In the genomic region with DNA sequence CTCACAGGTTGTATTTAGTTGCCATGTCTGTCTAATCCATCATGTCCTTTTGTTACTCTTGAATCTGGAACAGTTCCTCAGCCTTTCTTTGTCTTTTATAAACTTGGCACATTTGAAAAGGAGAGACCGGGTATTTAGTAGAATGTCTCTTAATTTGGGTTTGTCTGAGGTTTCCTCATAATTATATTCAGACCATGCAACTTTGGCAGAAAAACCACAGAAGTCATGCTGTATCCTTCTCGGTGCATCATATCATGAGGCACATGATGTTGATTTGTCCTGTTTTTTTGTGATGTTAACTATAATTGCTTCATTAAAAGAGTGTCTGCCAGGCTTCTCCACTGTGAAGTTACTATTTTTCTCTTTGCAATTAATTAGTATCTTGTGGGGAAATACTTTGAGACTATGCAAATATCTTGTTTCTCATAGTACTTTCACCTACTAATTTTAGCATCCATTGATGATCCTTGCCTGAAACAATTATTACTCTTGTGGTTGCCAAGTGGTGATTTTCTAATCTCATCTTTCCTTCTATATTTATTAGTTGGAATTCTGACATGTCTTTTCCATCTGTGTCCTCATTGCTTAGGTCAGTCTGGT, we compare ENCODE assay signal across 15 cellular contexts.
"Had no signal": no experiment of that assay in that cellular context is flagged by ENCODE, and none has a peak within 500 bp of the region (broad histone marks: within the 10 kb centered on the region; RNA-seq: fewer than 3 reads in every experiment).

No MANE protein-coding gene starts in this region.

- FAIRE-seq: endothelial cell of umbilical vein, pancreas had no signal

- H3K4me1 Mint-ChIP-seq: activated naive CD8-positive, alpha-beta T cell treated with anti-CD3 and anti-CD28 coated beads for 36 hours; neural progenitor cell; stimulated activated effector memory CD8-positive, alpha-beta T cell treated with anti-CD3 and anti-CD28 coated beads, Interleukin-12 subunit alpha, Interleukin-12 subunit beta, amount 100 ng/mL, for 72 hours had no signal

- H3K36me3 ChIP-seq: colonic mucosa, neural progenitor cell, pancreas, transverse colon had no signal

- H3K36me3 Mint-ChIP-seq: activated naive CD8-positive, alpha-beta T cell treated with anti-CD3 and anti-CD28 coated beads for 36 hours; neural progenitor cell; stimulated activated effector memory CD8-positive, alpha-beta T cell treated with anti-CD3 and anti-CD28 coated beads, Interleukin-12 subunit alpha, Interleukin-12 subunit beta, amount 100 ng/mL, for 72 hours had no signal

- H3K27ac Mint-ChIP-seq: activated naive CD8-positive, alpha-beta T cell treated with anti-CD3 and anti-CD28 coated beads for 36 hours; neural progenitor cell; stimulated activated effector memory CD8-positive, alpha-beta T cell treated with anti-CD3 and anti-CD28 coated beads, Interleukin-12 subunit alpha, Interleukin-12 subunit beta, amount 100 ng/mL, for 72 hours had no signal

- DNase-seq: activated CD4-positive, alpha-beta T cell treated with anti-CD3 and anti-CD28 coated beads for 1 hour; activated CD4-positive, alpha-beta T cell treated with anti-CD3 and anti-CD28 coated beads, Interleukin-2, amount 50 U/mL, for 48 hours; activated gamma-delta T cell treated with Interleukin-2 at 50 U/mL for 16 hours; activated naive CD8-positive, alpha-beta T cell treated with anti-CD3 and anti-CD28 coated beads for 36 hours; activated T-cell treated with anti-CD3 and anti-CD28 coated beads, Interleukin-2, amount 50 U/mL, for 48 hours; colonic mucosa; effector CD4-positive, alpha-beta T cell; midbrain; pancreas; T-helper 9 cell; transverse colon had no signal

- H3K27me3 Mint-ChIP-seq: activated naive CD8-positive, alpha-beta T cell treated with anti-CD3 and anti-CD28 coated beads for 36 hours had no signal

- H3K27ac ChIP-seq: colonic mucosa, neural progenitor cell, pancreas had no signal

- H2AFZ ChIP-seq: neural progenitor cell had no signal

- ATAC-seq: stimulated activated effector memory CD8-positive, alpha-beta T cell treated with anti-CD3 and anti-CD28 coated beads, Interleukin-12 subunit alpha, Interleukin-12 subunit beta, amount 100 ng/mL, for 72 hours had no signal

- H3K4me3 Mint-ChIP-seq: activated naive CD8-positive, alpha-beta T cell treated with anti-CD3 and anti-CD28 coated beads for 36 hours; neural progenitor cell; stimulated activated effector memory CD8-positive, alpha-beta T cell treated with anti-CD3 and anti-CD28 coated beads, Interleukin-12 subunit alpha, Interleukin-12 subunit beta, amount 100 ng/mL, for 72 hours had no signal

- H3K4me2 ChIP-seq: neural progenitor cell had no signal

- H3K4me3 ChIP-seq: colonic mucosa, neural progenitor cell, pancreas, skin epidermis, transverse colon had no signal

- H3K9me3 ChIP-seq: colonic mucosa, pancreas had no signal

- H3K4me1 ChIP-seq: colonic mucosa, neural progenitor cell, pancreas had no signal

- H3K27me3 ChIP-seq: colonic mucosa, neural progenitor cell, pancreas, transverse colon had no signal

- H3K9ac ChIP-seq: neural progenitor cell had no signal
